ENCODE assay signal across 1 cellular context in genomic region chr20:2143594-2143993, GRCh38.
TF ChIP-seq lines count a peak whose summit lies in the region.

No MANE protein-coding gene starts in this region.

TF ChIP-seq in HepG2, 621 proteins besides CTCF, POLR2A, EP300 and RAD21:
- TF ChIP-seq U2AF2 (IDR thresholded peaks at IDR 0.05; ENCODE audit: low read depth, low read length) (peak; percentile 72; the same call in 1 of the 2 replicates), U2AF1 (optimal IDR thresholded peaks at IDR 0.05; ENCODE audit: low read depth, low read length) (peak; percentile 57), ZNF644 (CRISPR knock-in tag; IDR thresholded peaks at IDR 0.05; ENCODE audit: low read depth) (no peak), ZNF563 (CRISPR knock-in tag; IDR thresholded peaks at IDR 0.05) (no peak), SALL2 (CRISPR knock-in tag; IDR thresholded peaks at IDR 0.05) (no peak), RORA (CRISPR knock-in tag; IDR thresholded peaks at IDR 0.05) (no peak), DMAP1 (CRISPR knock-in tag; IDR thresholded peaks at IDR 0.05) (no peak)
